In genomic region chr6:164561656-164562055, GRCh38 we compare ENCODE assay signal across 1 cellular context.
TF ChIP-seq lines count a peak whose summit lies in the region.

No MANE protein-coding gene starts in this region.

TF ChIP-seq in GM23338, 12 proteins besides CTCF, POLR2A, EP300 and RAD21 (continued from another document):
- TF ChIP-seq ZNF462 (CRISPR knock-in tag; IDR thresholded peaks at IDR 0.05) = no peak
- no peak for TF ChIP-seq POLR2AphosphoS5 (IDR thresholded peaks at IDR 0.05; ENCODE audit: low read depth)
- TF ChIP-seq EZH2 (IDR thresholded peaks at IDR 0.05; ENCODE audit: low read depth, unreplicated experiment) = no peak
- no peak for TF ChIP-seq CREB1 (CRISPR knock-in tag; IDR thresholded peaks at IDR 0.05; ENCODE audit: low read depth)
- TF ChIP-seq STAT1 (IDR thresholded peaks at IDR 0.05; ENCODE audit: unreplicated experiment) = no peak
- TF ChIP-seq NANOG (IDR thresholded peaks at IDR 0.05; ENCODE audit: borderline replicate concordance) = no peak
- TF ChIP-seq ZNF114 (CRISPR knock-in tag; IDR thresholded peaks at IDR 0.05) = no peak
- TF ChIP-seq ZNF331 (CRISPR knock-in tag; IDR thresholded peaks at IDR 0.05; ENCODE audit: low read depth) = no peak
- no peak for TF ChIP-seq REST (IDR thresholded peaks at IDR 0.05; ENCODE audit: unreplicated experiment)
- TF ChIP-seq JUNB (IDR thresholded peaks at IDR 0.05; ENCODE audit: unreplicated experiment) = no peak
